In genomic region chr16:48574766-48575165, GRCh38 we compare ENCODE assay signal across 27 cellular contexts. TPM values are rescaled to one million over a fixed set of nuclear protein-coding genes. Genes with fewer than 3 reads are reported as not detected.
DNase-seq lines count a peak whose midpoint lies in the region; ATAC-seq and TF ChIP-seq lines count a peak whose summit lies in the region.
"Had no signal": no experiment of that assay in that cellular context is flagged by ENCODE, and none has a peak within 500 bp of the region (broad histone marks: within the 10 kb centered on the region; RNA-seq: fewer than 3 reads in every experiment).

No MANE protein-coding gene starts in this region.

- CTCF ChIA-PET in MCF 10A (lab: Yijun Ruan, JAX), result interaction anchor here (1.0 to 1.7 kb wide), 3 partner anchors 12 to 49 kb away, joined by 3 to 6 read pairs (median 3); no protein-coding TSS in a partner anchor
- CTCF ChIA-PET in PC-3 (lab: Charles Lee), result no interaction called here

- POLR2A ChIA-PET in MCF 10A (lab: Yijun Ruan, JAX), result interaction anchor here (0.7 to 1.7 kb wide), 6 partner anchors 13 to 219 kb away, joined by 3 to 4 read pairs (median 3); partner anchors contain the start of gene N4BP1
- POLR2A ChIA-PET in PC-3 (lab: Charles Lee; ENCODE audit: unreplicated experiment), result no interaction called here

- no peak overlapping the region for H3K9ac ChIP-seq in PC-3 (ENCODE audit: low read length)
- H3K9ac ChIP-seq: neural progenitor cell had no signal

- in situ Hi-C loops in T47D (cut with HindIII; ENCODE audit: low pct_unique_long_range_greater_than_20kb, low sequenced_read_pairs) (no loop called here), G401 (cut with HindIII; ENCODE audit: low sequenced_read_pairs) (no loop called here)

- no peaks in the 10 kb centered on the region for H3K27me3 Mint-ChIP-seq in MCF 10A (ENCODE audit: insufficient read depth, unreplicated experiment)
- H3K27me3 Mint-ChIP-seq in progenitor cell of endocrine pancreas, result no peaks in the 10 kb centered on the region
- H3K27me3 Mint-ChIP-seq: activated naive CD4-positive, alpha-beta T cell treated with anti-CD3 and anti-CD28 coated beads, Interleukin-2, amount 10 ng/mL, durations not matched to agents 7 days and 5 days; B cell had no signal

- H3K4me1 ChIP-seq in PC-3 (ENCODE audit: insufficient read depth, low read length), result peaks cover 23% of the 10 kb centered on the region; the same call in 1 of the 2 replicates
- H3K4me1 ChIP-seq: neural progenitor cell had no signal

- H3K4me3 ChIP-seq in PC-3 (ENCODE audit: low read length) (no peak overlapping the region), lower leg skin (ENCODE audit: low read depth, poor library complexity, severe bottlenecking) (no peak overlapping the region)
- H3K4me3 ChIP-seq: lung, neural progenitor cell had no signal

- no peaks in the 10 kb centered on the region for H3F3A ChIP-seq in PC-3 (ENCODE audit: low read length, unreplicated experiment)

- intact Hi-C loops in MCF 10A (cut with micrococcal nuclease), result no loop called here
- intact Hi-C loops in PC-3 (cut with micrococcal nuclease), result no loop called here
- intact Hi-C loops in lower leg skin (cut with DNase I; ENCODE audit: low total_unique reads), result no loop called here

- 0 out of 2 replicates have a peak, but pooled peaks cover 4% of the 10 kb centered on the region for H3K36me3 ChIP-seq in PC-3 (ENCODE audit: low read depth, low read length)
- H3K36me3 ChIP-seq: neural progenitor cell had no signal

- no peak for TF ChIP-seq POLR2A in lower leg skin (IDR thresholded peaks at IDR 0.05)

- H2AFZ ChIP-seq in PC-3 (ENCODE audit: low read length), result no peak overlapping the region
- H2AFZ ChIP-seq: neural progenitor cell had no signal

- H3K27ac Mint-ChIP-seq in MCF 10A (ENCODE audit: low read depth, unreplicated experiment), result no peak overlapping the region
- H3K27ac Mint-ChIP-seq in progenitor cell of endocrine pancreas, result peak overlapping the region; percentile 43
- H3K27ac Mint-ChIP-seq: activated naive CD4-positive, alpha-beta T cell treated with anti-CD3 and anti-CD28 coated beads, Interleukin-2, amount 10 ng/mL, durations not matched to agents 7 days and 5 days; B cell; neural progenitor cell had no signal

- H3K4me2 ChIP-seq in PC-3 (ENCODE audit: low read length), result peak overlapping the region; percentile 13
- H3K4me2 ChIP-seq: neural progenitor cell had no signal

- H3K4me1 Mint-ChIP-seq in MCF 10A (ENCODE audit: insufficient read depth, unreplicated experiment) (peaks cover 36% of the 10 kb centered on the region), progenitor cell of endocrine pancreas (ENCODE audit: low read depth) (peaks cover 27% of the 10 kb centered on the region)
- H3K4me1 Mint-ChIP-seq: neural progenitor cell had no signal

- peaks cover 93% of the 10 kb centered on the region for H3K79me2 ChIP-seq in PC-3 (ENCODE audit: low read length)

- H3K36me3 Mint-ChIP-seq in MCF 10A (ENCODE audit: insufficient read depth, unreplicated experiment) (no peaks in the 10 kb centered on the region), progenitor cell of endocrine pancreas (ENCODE audit: insufficient read depth) (peaks cover 6% of the 10 kb centered on the region)

- H3K27me3 ChIP-seq in PC-3 (ENCODE audit: low read length), result no peaks in the 10 kb centered on the region
- H3K27me3 ChIP-seq: neural progenitor cell had no signal

- no peaks in the 10 kb centered on the region for H3K9me3 ChIP-seq in PC-3 (ENCODE audit: low read length)

- peaks cover 19% of the 10 kb centered on the region; the same call in 1 of the 2 replicates for H4K20me1 ChIP-seq in PC-3 (ENCODE audit: low read length)

- TF ChIP-seq CTCF in MCF 10A (IDR thresholded peaks at IDR 0.05; ENCODE audit: unreplicated experiment) (no peak), PC-3 (conservative IDR thresholded peaks at IDR 0.05; ENCODE audit: low read depth, low read length) (no peak), progenitor cell of endocrine pancreas (IDR thresholded peaks at IDR 0.05; ENCODE audit: unreplicated experiment) (no peak), lower leg skin (IDR thresholded peaks at IDR 0.05) (no peak)

- 59 to 63% methylated on average over 2 of the region's 2 CpGs for WGBS in lower leg skin, 2 donors

- no peaks in the 10 kb centered on the region for H3K9me2 ChIP-seq in PC-3 (replicated peaks; ENCODE audit: low read length)

- no peak overlapping the region for H3K27ac ChIP-seq in PC-3 (ENCODE audit: low read length)
- H3K27ac ChIP-seq: neural progenitor cell, VCaP had no signal

- H3K9me3 Mint-ChIP-seq in MCF 10A (ENCODE audit: unreplicated experiment) (peaks cover 10% of the 10 kb centered on the region), progenitor cell of endocrine pancreas (ENCODE audit: low read depth) (peaks cover 13% of the 10 kb centered on the region)

- DNase-seq in T47D (ENCODE audit: low read depth in 1 of 2, low spot score in 1 of 2), result peak; percentile 4 to 71
- no peak for DNase-seq in MCF 10A (ENCODE audit: unreplicated experiment)
- DNase-seq in PC-3, result peak; percentile 59
- DNase-seq in progenitor cell of endocrine pancreas (ENCODE audit: low spot score, unreplicated experiment), result no peak
- no peak for DNase-seq in G401 (ENCODE audit: low spot score)
- DNase-seq in lower leg skin (ENCODE audit: low spot score in 2 of 2), result no peak
- DNase-seq: activated CD4-positive, alpha-beta T cell treated with anti-CD3 and anti-CD28 coated beads for 48 hours; activated naive CD4-positive, alpha-beta T cell treated with anti-CD3 and anti-CD28 coated beads, Interleukin-2, amount 10 ng/mL, durations not matched to agents 7 days and 5 days; activated T-cell treated with anti-CD3 and anti-CD28 coated beads, Interleukin-2, amount 50 U/mL, for 4 hours; anterior cingulate cortex; caudate nucleus; dermis blood vessel endothelial cell; DMS153; H7; Karpas-422; MV-4-11; NCI-H1436 treated with DMSO at 0.1 percent for 48 hours; NCI-H345; NCI-H748 treated with DMSO at 0.1 percent for 48 hours; posterior cingulate gyrus; stimulated activated naive CD4-positive, alpha-beta T cell treated with Interleukin-2 at 50 U/mL for 16 hours had no signal

- ATAC-seq in PC-3, result peak; percentile 22; the same call in 1 of the 2 replicates
- peak; percentile 60 for ATAC-seq in esophagus mucosa
- ATAC-seq in GM19463 (IDR thresholded peaks at IDR 0.05; ENCODE audit: unreplicated experiment), result no peak
- ATAC-seq: activated T-cell treated with anti-CD3 and anti-CD28 coated beads, Interleukin-2, amount 50 U/mL, for 4 hours had no signal

- H3K4me3 Mint-ChIP-seq in MCF 10A (ENCODE audit: unreplicated experiment), result no peak overlapping the region
- H3K4me3 Mint-ChIP-seq in progenitor cell of endocrine pancreas (ENCODE audit: low read depth), result no peak overlapping the region
- H3K4me3 Mint-ChIP-seq: activated naive CD4-positive, alpha-beta T cell treated with anti-CD3 and anti-CD28 coated beads, Interleukin-2, amount 10 ng/mL, durations not matched to agents 7 days and 5 days; activated T-cell treated with anti-CD3 and anti-CD28 coated beads, Interleukin-2, amount 50 U/mL, for 4 hours; B cell; neural progenitor cell had no signal

- BruUV-seq in MCF 10A (replicated peaks; lab: Mats Ljungman, UMichigan), result no TSS peak
- no TSS peak for BruUV-seq in PC-3 (replicated peaks; lab: Mats Ljungman, UMichigan)

RNA-seq across cellular contexts. Expression of gene N4BP1, which starts 35.2 kb away (rescaled TPM):
- total RNA-seq in MCF 10A (2022) (26.2 and 27.9 TPM in 2 replicates), PC-3 (2014; rRNA removed) (7.6 and 16.6 TPM in 2 replicates), esophagus mucosa (42.2 TPM), progenitor cell of endocrine pancreas (37.7 and 39.4 TPM in 2 replicates), lower leg skin (100 to 1,000 TPM in 1 of 4 donors, 10 to 100 TPM in 3; 37.6 to 129 (median 66.1) TPM)
- total RNA-seq in G401 (2014; rRNA removed; shearing (Covaris generic)), result 11.4 and 28.3 TPM in 2 replicates

Comparison
In these comparisons a context has a peak if more than half of its experiments do, and no peak if none do; other contexts are left out.
1. DNase-seq: peak in T47D (2 of 2) and PC-3 (single experiment); none in MCF 10A (single experiment), progenitor cell of endocrine pancreas (single experiment), G401 (single experiment) and lower leg skin (0 of 2).